Comparison of ENCODE assay signal across 1 cellular context in genomic region chr12:681857-682256, GRCh38.
A peak's percentile ranks its signal among the peaks of the same experiment; 100 is the strongest.
TF ChIP-seq lines count a peak whose summit lies in the region.

No MANE protein-coding gene starts in this region.

TF ChIP-seq in GM12878, 131 proteins besides CTCF, POLR2A, EP300 and RAD21:
- peak; percentile 39; the same call in 1 of the 2 replicates for TF ChIP-seq EED (IDR thresholded peaks at IDR 0.05; ENCODE audit: low read depth)
- peak; percentile 26; the same call in 1 of the 2 replicates for TF ChIP-seq JUNB (IDR thresholded peaks at IDR 0.05)
- TF ChIP-seq KAT2A (conservative IDR thresholded peaks at IDR 0.05; ENCODE audit: control insufficient read depth, low read depth, low read length) = no peak
- no peak for TF ChIP-seq ZNF274 (IDR thresholded peaks at IDR 0.05; ENCODE audit: insufficient read depth, insufficient read length)
- TF ChIP-seq ZNF687 (IDR thresholded peaks at IDR 0.05) = 0 out of 2 replicates have a peak, but pooled peaks have one; percentile 32
- no peak for TF ChIP-seq PML (IDR thresholded peaks at IDR 0.05; ENCODE audit: low read length)
- no peak for TF ChIP-seq EGR1 (IDR thresholded peaks at IDR 0.05; ENCODE audit: borderline replicate concordance in 1 of 2, low read depth in 2 of 2, low read length in 2 of 2)
- no peak for TF ChIP-seq SKIL (IDR thresholded peaks at IDR 0.05; ENCODE audit: low read depth, poor library complexity, severe bottlenecking)
- TF ChIP-seq TCF7 (IDR thresholded peaks at IDR 0.05; ENCODE audit: borderline replicate concordance) = no peak
- no peak for TF ChIP-seq PAX8 (IDR thresholded peaks at IDR 0.05)
